1 cellular context compared by ENCODE assay signal in genomic region chr11:112784323-112785073, GRCh38.
TF ChIP-seq lines count a peak whose summit lies in the region.

No MANE protein-coding gene starts in this region.

TF ChIP-seq in WTC11, 78 proteins besides CTCF, POLR2A, EP300 and RAD21 (continued from another document):
- TF ChIP-seq ZBTB43 (CRISPR knock-in tag; IDR thresholded peaks at IDR 0.05) = no peak
- TF ChIP-seq FOXP1 (CRISPR knock-in tag; IDR thresholded peaks at IDR 0.05; ENCODE audit: borderline replicate concordance) = no peak
- no peak for TF ChIP-seq NFYB (CRISPR knock-in tag; conservative IDR thresholded peaks at IDR 0.05; ENCODE audit: low read depth)
- TF ChIP-seq, protein P1, sequence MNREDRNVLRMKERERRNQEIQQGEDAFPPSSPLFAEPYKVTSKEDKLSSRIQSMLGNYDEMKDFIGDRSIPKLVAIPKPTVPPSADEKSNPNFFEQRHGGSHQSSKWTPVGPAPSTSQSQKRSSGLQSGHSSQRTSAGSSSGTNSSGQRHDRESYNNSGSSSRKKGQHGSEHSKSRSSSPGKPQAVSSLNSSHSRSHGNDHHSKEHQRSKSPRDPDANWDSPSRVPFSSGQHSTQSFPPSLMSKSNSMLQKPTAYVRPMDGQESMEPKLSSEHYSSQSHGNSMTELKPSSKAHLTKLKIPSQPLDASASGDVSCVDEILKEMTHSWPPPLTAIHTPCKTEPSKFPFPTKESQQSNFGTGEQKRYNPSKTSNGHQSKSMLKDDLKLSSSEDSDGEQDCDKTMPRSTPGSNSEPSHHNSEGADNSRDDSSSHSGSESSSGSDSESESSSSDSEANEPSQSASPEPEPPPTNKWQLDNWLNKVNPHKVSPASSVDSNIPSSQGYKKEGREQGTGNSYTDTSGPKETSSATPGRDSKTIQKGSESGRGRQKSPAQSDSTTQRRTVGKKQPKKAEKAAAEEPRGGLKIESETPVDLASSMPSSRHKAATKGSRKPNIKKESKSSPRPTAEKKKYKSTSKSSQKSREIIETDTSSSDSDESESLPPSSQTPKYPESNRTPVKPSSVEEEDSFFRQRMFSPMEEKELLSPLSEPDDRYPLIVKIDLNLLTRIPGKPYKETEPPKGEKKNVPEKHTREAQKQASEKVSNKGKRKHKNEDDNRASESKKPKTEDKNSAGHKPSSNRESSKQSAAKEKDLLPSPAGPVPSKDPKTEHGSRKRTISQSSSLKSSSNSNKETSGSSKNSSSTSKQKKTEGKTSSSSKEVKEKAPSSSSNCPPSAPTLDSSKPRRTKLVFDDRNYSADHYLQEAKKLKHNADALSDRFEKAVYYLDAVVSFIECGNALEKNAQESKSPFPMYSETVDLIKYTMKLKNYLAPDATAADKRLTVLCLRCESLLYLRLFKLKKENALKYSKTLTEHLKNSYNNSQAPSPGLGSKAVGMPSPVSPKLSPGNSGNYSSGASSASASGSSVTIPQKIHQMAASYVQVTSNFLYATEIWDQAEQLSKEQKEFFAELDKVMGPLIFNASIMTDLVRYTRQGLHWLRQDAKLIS (CRISPR knock-in tag; IDR thresholded peaks at IDR 0.05; ENCODE audit: borderline replicate concordance) = no peak
- TF ChIP-seq, protein P2, sequence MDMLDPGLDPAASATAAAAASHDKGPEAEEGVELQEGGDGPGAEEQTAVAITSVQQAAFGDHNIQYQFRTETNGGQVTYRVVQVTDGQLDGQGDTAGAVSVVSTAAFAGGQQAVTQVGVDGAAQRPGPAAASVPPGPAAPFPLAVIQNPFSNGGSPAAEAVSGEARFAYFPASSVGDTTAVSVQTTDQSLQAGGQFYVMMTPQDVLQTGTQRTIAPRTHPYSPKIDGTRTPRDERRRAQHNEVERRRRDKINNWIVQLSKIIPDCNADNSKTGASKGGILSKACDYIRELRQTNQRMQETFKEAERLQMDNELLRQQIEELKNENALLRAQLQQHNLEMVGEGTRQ (CRISPR knock-in tag; IDR thresholded peaks at IDR 0.05) = no peak
- no peak for TF ChIP-seq MAX (CRISPR knock-in tag; IDR thresholded peaks at IDR 0.05)
- TF ChIP-seq NR3C1 (CRISPR knock-in tag; conservative IDR thresholded peaks at IDR 0.05; ENCODE audit: low read depth) = no peak
- TF ChIP-seq SOX15 (CRISPR knock-in tag; IDR thresholded peaks at IDR 0.05) = no peak
- TF ChIP-seq ZNF232 (CRISPR knock-in tag; IDR thresholded peaks at IDR 0.05) = no peak
- no peak for TF ChIP-seq ZNF532 (CRISPR knock-in tag; IDR thresholded peaks at IDR 0.05; ENCODE audit: borderline replicate concordance)
- no peak for TF ChIP-seq RORB (CRISPR knock-in tag; IDR thresholded peaks at IDR 0.05)
TF ChIP-seq in WTC11: peak in this region for 0.
